Comparison of ENCODE assay signal across 2 cellular contexts in the genomic region with DNA sequence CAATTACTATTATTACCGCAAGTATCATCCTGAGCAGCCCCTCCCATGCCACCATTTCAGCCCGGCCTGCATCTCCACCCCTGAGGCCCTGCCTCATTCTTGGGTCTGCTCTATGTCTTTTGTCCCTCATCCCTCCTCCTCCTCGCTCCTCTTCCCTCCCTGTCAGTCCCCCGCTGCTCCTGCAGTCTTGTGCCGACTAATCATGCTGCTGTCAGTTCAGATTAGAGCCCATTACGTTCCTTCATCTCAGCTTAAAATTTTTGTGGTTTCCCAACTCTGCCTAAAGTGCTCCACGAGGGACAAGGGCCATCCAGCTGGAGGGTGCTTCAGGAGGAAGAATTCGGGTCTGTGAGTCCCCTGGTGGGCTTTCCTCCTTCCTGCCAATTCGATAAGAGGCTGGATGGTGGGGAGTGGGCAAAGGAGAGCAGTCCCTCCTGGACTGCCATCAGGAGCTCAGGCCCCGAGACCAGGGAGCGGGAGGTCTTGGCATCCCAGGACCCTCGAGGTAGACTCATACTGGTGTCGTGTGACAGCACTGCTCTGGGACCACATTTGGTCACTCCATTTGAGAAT.
TF ChIP-seq lines count a peak whose summit lies in the region.

No MANE protein-coding gene starts in this region.

TF ChIP-seq in HepG2, 621 proteins besides CTCF, POLR2A, EP300 and RAD21:
- TF ChIP-seq PHF5A (CRISPR knock-in tag; IDR thresholded peaks at IDR 0.05; ENCODE audit: low read depth, unreplicated experiment) (no peak), ZNF263 (CRISPR knock-in tag; IDR thresholded peaks at IDR 0.05) (peak; percentile 85), ZNF496 (CRISPR knock-in tag; IDR thresholded peaks at IDR 0.05; ENCODE audit: insufficient replicate concordance) (no peak), NR1H2 (CRISPR knock-in tag; IDR thresholded peaks at IDR 0.05; ENCODE audit: borderline replicate concordance, low read depth) (0 out of 2 replicates have a peak, but pooled peaks have one; percentile 30)
- TF ChIP-seq, protein P1, sequence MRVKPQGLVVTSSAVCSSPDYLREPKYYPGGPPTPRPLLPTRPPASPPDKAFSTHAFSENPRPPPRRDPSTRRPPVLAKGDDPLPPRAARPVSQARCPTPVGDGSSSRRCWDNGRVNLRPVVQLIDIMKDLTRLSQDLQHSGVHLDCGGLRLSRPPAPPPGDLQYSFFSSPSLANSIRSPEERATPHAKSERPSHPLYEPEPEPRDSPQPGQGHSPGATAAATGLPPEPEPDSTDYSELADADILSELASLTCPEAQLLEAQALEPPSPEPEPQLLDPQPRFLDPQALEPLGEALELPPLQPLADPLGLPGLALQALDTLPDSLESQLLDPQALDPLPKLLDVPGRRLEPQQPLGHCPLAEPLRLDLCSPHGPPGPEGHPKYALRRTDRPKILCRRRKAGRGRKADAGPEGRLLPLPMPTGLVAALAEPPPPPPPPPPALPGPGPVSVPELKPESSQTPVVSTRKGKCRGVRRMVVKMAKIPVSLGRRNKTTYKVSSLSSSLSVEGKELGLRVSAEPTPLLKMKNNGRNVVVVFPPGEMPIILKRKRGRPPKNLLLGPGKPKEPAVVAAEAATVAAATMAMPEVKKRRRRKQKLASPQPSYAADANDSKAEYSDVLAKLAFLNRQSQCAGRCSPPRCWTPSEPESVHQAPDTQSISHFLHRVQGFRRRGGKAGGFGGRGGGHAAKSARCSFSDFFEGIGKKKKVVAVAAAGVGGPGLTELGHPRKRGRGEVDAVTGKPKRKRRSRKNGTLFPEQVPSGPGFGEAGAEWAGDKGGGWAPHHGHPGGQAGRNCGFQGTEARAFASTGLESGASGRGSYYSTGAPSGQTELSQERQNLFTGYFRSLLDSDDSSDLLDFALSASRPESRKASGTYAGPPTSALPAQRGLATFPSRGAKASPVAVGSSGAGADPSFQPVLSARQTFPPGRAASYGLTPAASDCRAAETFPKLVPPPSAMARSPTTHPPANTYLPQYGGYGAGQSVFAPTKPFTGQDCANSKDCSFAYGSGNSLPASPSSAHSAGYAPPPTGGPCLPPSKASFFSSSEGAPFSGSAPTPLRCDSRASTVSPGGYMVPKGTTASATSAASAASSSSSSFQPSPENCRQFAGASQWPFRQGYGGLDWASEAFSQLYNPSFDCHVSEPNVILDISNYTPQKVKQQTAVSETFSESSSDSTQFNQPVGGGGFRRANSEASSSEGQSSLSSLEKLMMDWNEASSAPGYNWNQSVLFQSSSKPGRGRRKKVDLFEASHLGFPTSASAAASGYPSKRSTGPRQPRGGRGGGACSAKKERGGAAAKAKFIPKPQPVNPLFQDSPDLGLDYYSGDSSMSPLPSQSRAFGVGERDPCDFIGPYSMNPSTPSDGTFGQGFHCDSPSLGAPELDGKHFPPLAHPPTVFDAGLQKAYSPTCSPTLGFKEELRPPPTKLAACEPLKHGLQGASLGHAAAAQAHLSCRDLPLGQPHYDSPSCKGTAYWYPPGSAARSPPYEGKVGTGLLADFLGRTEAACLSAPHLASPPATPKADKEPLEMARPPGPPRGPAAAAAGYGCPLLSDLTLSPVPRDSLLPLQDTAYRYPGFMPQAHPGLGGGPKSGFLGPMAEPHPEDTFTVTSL (CRISPR knock-in tag; IDR thresholded peaks at IDR 0.05; ENCODE audit: borderline replicate concordance), result peak; percentile 30; the same call in 1 of the 2 replicates

TF ChIP-seq in WTC11, 78 proteins besides CTCF, POLR2A, EP300 and RAD21:
- TF ChIP-seq ZNF263 (CRISPR knock-in tag; IDR thresholded peaks at IDR 0.05; ENCODE audit: low read depth) (peak; percentile 69; the same call in 1 of the 2 replicates), ZNF138 (CRISPR knock-in tag; conservative IDR thresholded peaks at IDR 0.05) (no peak)
